Comparison of ENCODE assay signal across 26 cellular contexts in the genomic region with DNA sequence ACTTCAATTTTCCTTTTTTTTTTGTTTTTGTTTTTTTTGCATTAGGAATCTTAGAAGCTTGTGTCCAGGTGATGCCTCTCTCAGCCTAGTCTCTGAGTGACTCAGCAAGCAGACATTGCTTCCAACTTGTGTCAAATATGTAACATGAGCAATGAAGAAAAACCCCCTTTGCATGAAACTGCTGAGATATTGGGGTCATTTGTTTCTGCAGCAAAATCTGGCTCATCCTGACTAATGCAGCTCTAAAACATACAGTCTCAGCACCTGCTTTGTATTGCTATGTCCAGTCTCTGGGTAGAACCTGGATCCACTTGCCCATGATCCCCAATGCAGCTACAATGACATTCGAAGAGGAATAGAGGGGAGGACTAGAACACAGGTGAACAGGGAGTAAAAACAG. TPM values are rescaled to one million over a fixed set of nuclear protein-coding genes. Genes with fewer than 3 reads are reported as not detected.
"Had no signal": no experiment of that assay in that cellular context is flagged by ENCODE, and none has a peak within 500 bp of the region (broad histone marks: within the 10 kb centered on the region; RNA-seq: fewer than 3 reads in every experiment).

No MANE protein-coding gene starts in this region.

- H3K27me3 ChIP-seq: testis, thyroid gland, tibial nerve, transverse colon, upper lobe of left lung, uterus, vagina had no signal

- H3K27ac ChIP-seq: stomach, suprapubic skin, testis, thoracic aorta, thyroid gland, tibial artery, tibial nerve, transverse colon, upper lobe of left lung, upper lobe of right lung, uterus, vagina had no signal

- H3K9me3 ChIP-seq: suprapubic skin, testis, thoracic aorta, thyroid gland, tibial nerve, transverse colon, upper lobe of left lung, upper lobe of right lung, uterus, vagina had no signal

- ATAC-seq: stimulated activated effector memory CD8-positive, alpha-beta T cell treated with anti-CD3 and anti-CD28 coated beads, Interleukin-12 subunit alpha, Interleukin-12 subunit beta, amount 100 ng/mL, for 72 hours; stimulated activated memory B cell treated with anti-CD40 and anti-IgM and Interleukin-4, amounts not matched to agents 10 μg/mL and 1 μg/mL and 100 μg/mL, for 72 hours; stimulated activated naive B cell treated with anti-CD40 and anti-IgM and Interleukin-4, amounts not matched to agents 10 μg/mL and 1 μg/mL and 100 μg/mL, for 72 hours; stimulated activated naive CD8-positive, alpha-beta T cell treated with anti-CD3 and anti-CD28 coated beads, Interleukin-15, amount 100 ng/mL, for 72 hours; stimulated activated naive CD8-positive, alpha-beta T cell treated with anti-CD3 and anti-CD28 coated beads, Interleukin-15, Interleukin-2, amounts not matched to agents 100 U/mL and 50 U/mL, for 24 hours; upper lobe of right lung had no signal

- FAIRE-seq: urothelium cell line had no signal

- H3K4me3 ChIP-seq: stomach, suprapubic skin, testis, thoracic aorta, thyroid gland, tibial artery, tibial nerve, transverse colon, upper lobe of left lung, upper lobe of right lung, uterus, vagina had no signal

- H3K36me3 ChIP-seq: stomach, suprapubic skin, thoracic aorta, thyroid gland, tibial artery, tibial nerve, transverse colon, upper lobe of left lung, upper lobe of right lung, uterus, vagina had no signal

- H3K4me1 ChIP-seq: stomach, suprapubic skin, thyroid gland, transverse colon, uterus, vagina had no signal

- DNase-seq: stimulated activated CD4-positive, alpha-beta T cell treated with anti-CD3 and anti-CD28 coated beads, Interleukin-2, amount 100 ng/mL, for 48 hours; stimulated activated CD4-positive, alpha-beta T cell treated with anti-CD3 and anti-CD28 coated beads, Interleukin-4, amount 100 ng/mL, for 1 hour; stimulated activated CD4-positive, alpha-beta T cell treated with anti-CD3 and anti-CD28 coated beads, Interleukin-4, amount 100 ng/mL, for 24 hours; stimulated activated CD4-positive, alpha-beta T cell treated with anti-CD3 and anti-CD28 coated beads, Interleukin-4, amount 100 ng/mL, for 4 hours; stimulated activated CD8-positive, alpha-beta memory T cell treated with anti-CD3 and anti-CD28 coated beads, Interleukin-4, amount 100 ng/mL, for 48 hours; stimulated activated naive B cell treated with anti-CD40 and anti-IgM and Interleukin-4, amounts not matched to agents 10 μg/mL and 1 μg/mL and 100 μg/mL, for 72 hours; stimulated activated naive CD4-positive, alpha-beta T cell; stimulated activated naive CD4-positive, alpha-beta T cell treated with Interleukin-2 at 50 U/mL for 16 hours; stimulated activated naive CD8-positive, alpha-beta T cell treated with anti-CD3 and anti-CD28 coated beads, Interleukin-15, amount 100 ng/mL, for 72 hours; stimulated activated naive CD8-positive, alpha-beta T cell treated with anti-CD3 and anti-CD28 coated beads, Interleukin-15, Interleukin-2, amounts not matched to agents 100 U/mL and 50 U/mL, for 24 hours; stomach; testis; thyroid gland; tibial artery; transverse colon; upper lobe of left lung; upper lobe of right lung; uterus had no signal

RNA-seq across cellular contexts. Expression of a gene that starts 55.7 kb away (rescaled TPM):
- total RNA-seq: stomach, subcutaneous adipose tissue, suprapubic skin, thoracic aorta, tibial nerve, upper lobe of right lung, vagina had no signal
